In the genomic region with DNA sequence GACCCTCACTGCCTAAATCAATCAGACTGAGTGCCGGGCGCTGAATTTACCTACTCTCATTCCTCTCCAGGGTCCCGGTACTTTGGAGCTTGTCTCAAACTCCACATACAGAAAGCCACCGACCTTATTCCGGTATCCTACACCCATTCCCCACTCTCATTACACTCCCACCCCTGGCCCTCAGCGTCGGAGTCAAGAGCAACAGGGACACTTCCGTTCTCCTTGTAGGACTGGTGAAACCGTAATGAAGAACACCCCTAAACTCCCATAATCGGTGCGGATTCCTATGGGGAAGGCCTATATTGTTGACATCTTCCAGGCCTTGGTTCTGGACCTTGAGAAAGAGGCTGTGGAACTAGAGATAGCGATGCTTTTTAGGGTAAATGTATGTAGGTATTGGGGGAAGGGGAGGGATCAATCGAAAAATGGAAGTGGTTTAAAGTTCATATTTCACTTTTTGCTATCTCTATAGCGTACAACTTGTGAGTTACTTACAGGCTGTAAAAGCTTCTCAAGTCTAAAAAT, we compare ENCODE assay signal across 8 cellular contexts. TPM values are rescaled to one million over a fixed set of nuclear protein-coding genes. Genes with fewer than 3 reads are reported as not detected.
A peak's percentile ranks its signal among the peaks of the same experiment; 100 is the strongest.
DNase-seq lines count a peak whose midpoint lies in the region; ATAC-seq lines count a peak whose summit lies in the region.

No MANE protein-coding gene starts in this region.

- H3K36me3 ChIP-seq in HAP-1 (replicated peaks) = peaks cover 32% of the 10 kb centered on the region

- ATAC-seq in left colon (peak; percentile 44), GM19455 (IDR thresholded peaks at IDR 0.05; ENCODE audit: unreplicated experiment) (no peak), GM18520 (IDR thresholded peaks at IDR 0.05; ENCODE audit: unreplicated experiment) (no peak)

- H3K27me3 ChIP-seq in HAP-1 (ENCODE audit: low read depth) = no peaks in the 10 kb centered on the region

- H3K4me1 ChIP-seq in HAP-1 = peaks cover 15% of the 10 kb centered on the region

- peaks cover 15% of the 10 kb centered on the region for H3K9me3 ChIP-seq in HAP-1

- peak overlapping the region; percentile 77 for H3K4me3 ChIP-seq in HAP-1

- in situ Hi-C loops in Caki2 (cut with HindIII; ENCODE audit: low pct_unique_long_range_greater_than_20kb, low sequenced_read_pairs) (no loop called here), HAP-1 (cut with MboI; ENCODE audit: low sequenced_read_pairs) (no loop called here)

- DNase-seq in Caki2 (ENCODE audit: low read depth) (peak; percentile 53), HAP-1 (ENCODE audit: low spot score in 2 of 2) (peak; percentile 18 to 54), RKO (ENCODE audit: low spot score) (peak; percentile 49), brain pericyte (ENCODE audit: low read depth, low spot score) (peak; percentile 8), left colon (peak in 1 of 2 donors; percentile 34)
- peak; percentile 2 to 13 for DNase-seq in stimulated activated CD4-positive, alpha-beta T cell treated with anti-CD3 and anti-CD28 coated beads, Interleukin-4, amount 100 ng/mL, for 4 hours

- intact Hi-C loops in left colon (cut with DNase I, micrococcal nuclease) = no loop called here

RNA-seq across cellular contexts. Expression of a gene that starts 0.9 kb away (rescaled TPM):
- total RNA-seq in Caki2 (2014; rRNA removed; shearing (Covaris generic); ENCODE audit: low replicate concordance) = 5.3 and 5.5 TPM in 2 replicates
- total RNA-seq in left colon = 10 to 100 TPM; 24.4 to 26.7 TPM

RNA-seq across cellular contexts. Expression of a gene that starts 0.9 kb away (rescaled TPM):
- 34.5 and 34.8 TPM in 2 replicates for total RNA-seq in Caki2 (2014; rRNA removed; shearing (Covaris generic); ENCODE audit: low replicate concordance)
- 10 to 100 TPM; 65.0 to 71.9 TPM for total RNA-seq in left colon

RNA-seq across cellular contexts. Expression of a gene that starts 31.3 kb away (rescaled TPM):
- not detected in 2 replicates for total RNA-seq in Caki2 (2014; rRNA removed; shearing (Covaris generic); ENCODE audit: low replicate concordance)
- total RNA-seq in left colon = 1 to 10 TPM in 1 of 2 donors, under 1 TPM in 1; 0.98 to 3.5 TPM
